6 cellular contexts compared by ENCODE assay signal in the genomic region with DNA sequence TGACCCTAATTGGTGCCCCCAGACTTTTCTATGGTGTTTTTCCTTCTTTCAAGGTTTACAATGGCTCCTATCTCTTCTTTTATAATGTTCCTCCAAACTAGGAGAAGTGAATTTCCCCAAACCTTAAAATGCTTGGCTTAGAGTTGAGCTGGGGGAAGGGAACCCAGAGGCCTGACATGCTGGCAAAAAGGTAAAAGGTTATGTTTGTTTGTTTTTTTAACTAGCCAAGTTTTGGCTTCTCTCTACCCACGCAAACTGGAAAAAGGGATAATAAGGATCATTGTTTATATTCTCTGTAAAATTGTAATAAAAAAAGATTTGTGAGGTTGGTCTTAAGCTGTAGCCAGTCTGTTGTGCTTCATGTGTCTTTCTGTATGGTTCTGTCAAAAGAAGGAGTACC.
"Had no signal": no experiment of that assay in that cellular context is flagged by ENCODE, and none has a peak within 500 bp of the region (broad histone marks: within the 10 kb centered on the region; RNA-seq: fewer than 3 reads in every experiment).

No MANE protein-coding gene starts in this region.

- H3K4me2 ChIP-seq: GM23338 had no signal

- H3K4me3 ChIP-seq: GM23338 had no signal

- DNase-seq: H9, HCEC 1CT had no signal

- ATAC-seq: GM23338 had no signal

- FAIRE-seq: H1, H54, HTR-8/SVneo had no signal

- H2AFZ ChIP-seq: GM23338 had no signal
